In genomic region chr18:30444544-30444943, GRCh38 we compare ENCODE assay signal across 8 cellular contexts.
"Had no signal": no experiment of that assay in that cellular context is flagged by ENCODE, and none has a peak within 500 bp of the region (broad histone marks: within the 10 kb centered on the region; RNA-seq: fewer than 3 reads in every experiment).

No MANE protein-coding gene starts in this region.

- H3K4me3 ChIP-seq: GM12878 had no signal

- DNase-seq: GDM1, GF-D8 had no signal

- FAIRE-seq: G401.6, GM12878, GM12891, GM12892, GM18507, GM19239 had no signal
